8 cellular contexts compared by ENCODE assay signal in genomic region chr13:99505814-99506269, GRCh38. TPM values are rescaled to one million over a fixed set of nuclear protein-coding genes. Genes with fewer than 3 reads are reported as not detected.
DNase-seq lines count a peak whose midpoint lies in the region; TF ChIP-seq lines count a peak whose summit lies in the region.

No MANE protein-coding gene starts in this region.

- DNase-seq in activated T-cell treated with anti-CD3 and anti-CD28 coated beads, Interleukin-2, amount 50 U/mL, for 24 hours: no peak
- DNase-seq in activated T-cell treated with anti-CD3 and anti-CD28 coated beads for 4 hours (no peak), Peyer's patch (no peak), fibroblast of gingiva (ENCODE audit: low read depth) (peak; percentile 23), stomach (no peak), COR-L47 (lab: John Stamatoyannopoulos, UW) (no peak), 8988T (no peak), NCI-H187 (lab: John Stamatoyannopoulos, UW) (no peak)

- peaks cover 0 to 7% (median 0%) of the 10 kb centered on the region in 4 donors for H3K9me3 ChIP-seq in Peyer's patch
- peaks cover 0 to 10% (median 3%) of the 10 kb centered on the region in 4 donors for H3K9me3 ChIP-seq in stomach

- no peaks in the 10 kb centered on the region for H3K27me3 Mint-ChIP-seq in activated T-cell treated with anti-CD3 and anti-CD28 coated beads, Interleukin-2, amount 50 U/mL, for 24 hours

- intact Hi-C loops in stomach (cut with DNase I; ENCODE audit: low total_unique reads): loop anchor here (10.0 kb wide), 1 partner anchor 61 kb away; no protein-coding TSS in a partner anchor

- no peak overlapping the region for H3K27ac ChIP-seq in Peyer's patch
- H3K27ac ChIP-seq in stomach: peak overlapping the region in 3 of 5 donors; percentile 1 to 59 (median 24)

- WGBS in stomach, 5 donors: 11 to 23% (median 16%) methylated on average over 2 of the region's 2 CpGs

- H3K4me3 Mint-ChIP-seq in activated T-cell treated with anti-CD3 and anti-CD28 coated beads, Interleukin-2, amount 50 U/mL, for 24 hours: peak overlapping the region; percentile 43

- H3K27me3 ChIP-seq in Peyer's patch (no peaks in the 10 kb centered on the region), stomach (no peaks in the 10 kb centered on the region)

- H3K36me3 ChIP-seq in Peyer's patch (peaks cover 0 to 16% (median 0%) of the 10 kb centered on the region in 3 donors), stomach (peaks cover 0 to 18% (median 15%) of the 10 kb centered on the region in 4 donors)

- peak overlapping the region; percentile 16 for H3K27ac Mint-ChIP-seq in activated T-cell treated with anti-CD3 and anti-CD28 coated beads, Interleukin-2, amount 50 U/mL, for 24 hours

- H3K36me3 Mint-ChIP-seq in activated T-cell treated with anti-CD3 and anti-CD28 coated beads, Interleukin-2, amount 50 U/mL, for 24 hours (ENCODE audit: low read depth): peaks cover 70% of the 10 kb centered on the region

- no peak overlapping the region for H3K4me3 ChIP-seq in Peyer's patch
- H3K4me3 ChIP-seq in stomach: no peak overlapping the region

- TF ChIP-seq EP300 in stomach (IDR thresholded peaks at IDR 0.05): no peak

- H3K9me3 Mint-ChIP-seq in activated T-cell treated with anti-CD3 and anti-CD28 coated beads, Interleukin-2, amount 50 U/mL, for 24 hours: peaks cover 13% of the 10 kb centered on the region

- TF ChIP-seq POLR2A in Peyer's patch (IDR thresholded peaks at IDR 0.05) (no peak), stomach (IDR thresholded peaks at IDR 0.05) (no peak)

- TF ChIP-seq CTCF in Peyer's patch (IDR thresholded peaks at IDR 0.05) (peak; percentile 11 to 54 (median 25)), stomach (IDR thresholded peaks at IDR 0.05) (peak in 4 of 7 experiments; percentile 16 to 60 (median 16))

- H3K4me1 Mint-ChIP-seq in activated T-cell treated with anti-CD3 and anti-CD28 coated beads, Interleukin-2, amount 50 U/mL, for 24 hours (ENCODE audit: low read depth): peaks cover 71% of the 10 kb centered on the region

- H3K4me1 ChIP-seq in Peyer's patch (peaks cover 0 to 48% (median 18%) of the 10 kb centered on the region in 4 donors), stomach (peaks cover 27 to 72% (median 52%) of the 10 kb centered on the region in 4 donors)

RNA-seq across cellular contexts. Expression of gene TM9SF2, which starts 4.6 kb away (rescaled TPM):
- total RNA-seq in Peyer's patch: 100 to 1,000 TPM in 2 of 4 donors, 10 to 100 TPM in 2; 19.8 to 189 (median 107) TPM
- 100 to 1,000 TPM in 1 of 5 donors, 10 to 100 TPM in 4; 18.1 to 268 (median 31.2) TPM for total RNA-seq in stomach
- 10 to 100 TPM; 22.9 to 56.1 (median 40.8) TPM for polyA plus RNA-seq in stomach

Comparison
In these comparisons a context has a peak if more than half of its experiments do, and no peak if none do; other contexts are left out.
1. H3K27ac ChIP-seq: peak in stomach (3 of 5); none in Peyer's patch (0 of 4).